In genomic region chr9:138037140-138037539, GRCh38 we compare ENCODE assay signal across 23 cellular contexts.
"Had no signal": no experiment of that assay in that cellular context is flagged by ENCODE, and none has a peak within 500 bp of the region (broad histone marks: within the 10 kb centered on the region; RNA-seq: fewer than 3 reads in every experiment).

No MANE protein-coding gene starts in this region.

- H3K27ac Mint-ChIP-seq: activated CD4-positive, alpha-beta T cell treated with anti-CD3 and anti-CD28 coated beads for 36 hours; activated CD8-positive, alpha-beta T cell treated with anti-CD3 and anti-CD28 coated beads for 36 hours; activated naive CD8-positive, alpha-beta T cell treated with anti-CD3 and anti-CD28 coated beads for 36 hours; activated T-helper 2 cell treated with anti-CD3 and anti-CD28 coated beads, Interferon-gamma antibody, Interleukin-2, Interleukin-4, amounts not matched to agents 10 μg/mL and 5 μg/mL and 100 μg/mL, durations not matched to agents 14 hours and 24 hours and 36 hours; naive B cell; stimulated activated memory B cell treated with anti-CD40 and anti-IgM and Interleukin-4, amounts not matched to agents 10 μg/mL and 1 μg/mL and 100 μg/mL, for 72 hours; WTC11 had no signal

- H3K36me3 ChIP-seq: gastroesophageal sphincter, heart left ventricle, lower lobe of right lung had no signal

- H3K9me3 ChIP-seq: lower lobe of right lung, testis had no signal

- H3K4me3 ChIP-seq: coronary artery, gastroesophageal sphincter, heart left ventricle, lower lobe of right lung, smooth muscle cell, testis had no signal

- DNase-seq: activated CD4-positive, alpha-beta T cell treated with anti-CD3 and anti-CD28 coated beads for 36 hours; activated CD8-positive, alpha-beta T cell treated with anti-CD3 and anti-CD28 coated beads for 36 hours; activated naive CD4-positive, alpha-beta T cell treated with Interleukin-2 at 50 U/mL for 16 hours; activated naive CD8-positive, alpha-beta T cell treated with anti-CD3 and anti-CD28 coated beads for 36 hours; activated T-cell treated with anti-CD3 and anti-CD28 coated beads, Interleukin-2, amount 50 U/mL, for 4 hours; islet precursor cell; lower lobe of right lung; naive B cell; nucleus accumbens; stimulated activated CD4-positive, alpha-beta T cell treated with anti-CD3 and anti-CD28 coated beads, Interleukin-15, amount 100 ng/mL, for 24 hours; T-helper 1 cell; testis; trophoblast cell had no signal

- H3K27me3 ChIP-seq: testis had no signal

- H3K27ac ChIP-seq: coronary artery, epithelial cell of prostate, gastroesophageal sphincter, heart left ventricle, lower lobe of right lung, testis had no signal

- H3K9me3 Mint-ChIP-seq: activated T-helper 2 cell treated with anti-CD3 and anti-CD28 coated beads, Interferon-gamma antibody, Interleukin-2, Interleukin-4, amounts not matched to agents 10 μg/mL and 5 μg/mL and 100 μg/mL, durations not matched to agents 14 hours and 24 hours and 36 hours; central memory CD8-positive, alpha-beta T cell had no signal

- ATAC-seq: activated CD4-positive, alpha-beta T cell treated with anti-CD3 and anti-CD28 coated beads for 36 hours; activated CD8-positive, alpha-beta T cell treated with anti-CD3 and anti-CD28 coated beads for 36 hours; activated T-cell treated with anti-CD3 and anti-CD28 coated beads, Interleukin-2, amount 50 U/mL, for 4 hours; gastroesophageal sphincter; heart left ventricle; lower lobe of right lung; sciatic nerve; stimulated activated memory B cell treated with anti-CD40 and anti-IgM and Interleukin-4, amounts not matched to agents 10 μg/mL and 1 μg/mL and 100 μg/mL, for 72 hours; WTC11 had no signal

- H3K4me1 Mint-ChIP-seq: activated CD4-positive, alpha-beta T cell treated with anti-CD3 and anti-CD28 coated beads for 36 hours; activated naive CD8-positive, alpha-beta T cell treated with anti-CD3 and anti-CD28 coated beads for 36 hours; central memory CD8-positive, alpha-beta T cell; naive B cell; stimulated activated memory B cell treated with anti-CD40 and anti-IgM and Interleukin-4, amounts not matched to agents 10 μg/mL and 1 μg/mL and 100 μg/mL, for 72 hours; WTC11 had no signal

- H3K4me3 Mint-ChIP-seq: activated CD4-positive, alpha-beta T cell treated with anti-CD3 and anti-CD28 coated beads for 36 hours; activated CD8-positive, alpha-beta T cell treated with anti-CD3 and anti-CD28 coated beads for 36 hours; activated naive CD8-positive, alpha-beta T cell treated with anti-CD3 and anti-CD28 coated beads for 36 hours; activated T-cell treated with anti-CD3 and anti-CD28 coated beads, Interleukin-2, amount 50 U/mL, for 4 hours; central memory CD8-positive, alpha-beta T cell; naive B cell; stimulated activated memory B cell treated with anti-CD40 and anti-IgM and Interleukin-4, amounts not matched to agents 10 μg/mL and 1 μg/mL and 100 μg/mL, for 72 hours; WTC11 had no signal
